In the genomic region with DNA sequence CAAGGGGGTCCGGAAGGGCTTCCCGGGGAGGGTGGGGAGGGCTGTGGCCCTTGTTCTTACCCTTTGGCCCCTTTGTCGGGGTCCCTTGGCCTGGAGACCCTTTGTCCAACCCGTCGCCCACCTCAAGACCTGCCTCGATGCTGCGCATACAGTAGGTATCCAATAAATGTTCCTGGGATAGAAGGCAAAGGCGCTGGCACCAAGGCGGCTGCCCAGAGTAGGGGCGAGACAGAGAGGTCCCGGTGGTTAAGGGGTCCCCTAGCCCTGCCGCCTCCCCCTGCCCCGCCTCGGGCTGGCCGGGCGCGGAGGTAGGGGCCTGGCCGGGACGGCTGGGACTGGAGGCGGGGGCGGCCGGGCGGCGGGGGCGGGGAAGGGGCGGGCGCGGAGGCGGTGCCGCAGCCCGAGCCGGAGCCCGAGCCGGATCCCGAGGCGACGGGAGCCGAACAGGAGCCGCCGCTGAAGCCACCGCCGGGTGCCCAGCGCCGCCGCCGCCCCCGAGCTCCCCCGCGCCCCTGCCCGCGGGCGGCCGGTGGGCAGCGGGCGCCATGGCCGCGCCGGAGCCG, we compare ENCODE assay signal across 8 cellular contexts.
A peak's percentile ranks its signal among the peaks of the same experiment; 100 is the strongest.
DNase-seq lines count a peak whose midpoint lies in the region; ATAC-seq and TF ChIP-seq lines count a peak whose summit lies in the region.

Gene NHERF2 (plus strand): TSS at position 442 of the 563 bp plus-strand sequence. CDS start 104 bp downstream, at position 546.

- no peak for TF ChIP-seq CTCF in WI38 (IDR thresholded peaks at IDR 0.05; ENCODE audit: low read depth, low read length)
- no peak for TF ChIP-seq CTCF in fibroblast of pulmonary artery (IDR thresholded peaks at IDR 0.05; ENCODE audit: low read length, missing control alignments)
- no peak for TF ChIP-seq CTCF in nephron (IDR thresholded peaks at IDR 0.05; ENCODE audit: unreplicated experiment in 3 of 3)
- no peak for TF ChIP-seq CTCF in GM10248 (IDR thresholded peaks at IDR 0.05; ENCODE audit: control extremely low read depth, extremely low read depth, low read depth, missing control alignments)

- peak in 4 of 6 experiments; percentile 23 to 43 (median 28) for DNase-seq in stimulated activated naive CD4-positive, alpha-beta T cell (lab: John Stamatoyannopoulos, UW)
- DNase-seq in stimulated activated naive CD4-positive, alpha-beta T cell treated with Interleukin-2 at 50 U/mL for 16 hours (lab: John Stamatoyannopoulos, UW) = no peak
- DNase-seq in fibroblast of pulmonary artery (ENCODE audit: low read depth) = no peak
- no peak for DNase-seq in GM10248 (ENCODE audit: extremely low spot score)

- H3K27ac Mint-ChIP-seq in nephron = peak within 1 kb of the TSS; percentile 90 to 96 (median 92)

- H3K36me3 Mint-ChIP-seq in nephron (ENCODE audit: low read depth) = peaks cover 4% of the 10 kb centered on the region

- peaks cover 11% of the 10 kb centered on the region for H3K27me3 Mint-ChIP-seq in nephron (ENCODE audit: low read depth)

- no peaks in the 10 kb centered on the region for H3K9me3 Mint-ChIP-seq in nephron

- peaks cover 29% of the 10 kb centered on the region for H3K4me1 Mint-ChIP-seq in nephron

- POLR2A ChIA-PET in GM10248 (lab: Yijun Ruan, JAX) = interaction anchor here (0.7 to 1.9 kb wide), 2 partner anchors 65 to 129 kb away, joined by 4 to 8 read pairs; partner anchors contain the start of gene TRAF7

- H3K4me3 ChIP-seq in WI38 (ENCODE audit: low read depth, low read length) = peak within 1 kb of the TSS; percentile 71
- H3K4me3 ChIP-seq in fibroblast of pulmonary artery (replicated peaks; ENCODE audit: low read depth, low read length) = peak within 1 kb of the TSS; percentile 55

- CTCF ChIA-PET in GM10248 (lab: Yijun Ruan, JAX) = interaction anchor here (1.2 kb wide), 1 partner anchor 21 kb away, joined by 3 read pairs; the partner anchor contains the start of genes NTHL1 and TSC2

- H3K4me3 Mint-ChIP-seq in nephron = peak within 1 kb of the TSS; percentile 90 to 97 (median 94)

- ATAC-seq in GM21381 (IDR thresholded peaks at IDR 0.05; ENCODE audit: unreplicated experiment) = no peak
- ATAC-seq in GM18907 (IDR thresholded peaks at IDR 0.05; ENCODE audit: unreplicated experiment) = no peak

Comparison
In these comparisons a context has a peak if more than half of its experiments do, and no peak if none do; other contexts are left out.
1. DNase-seq: peak in stimulated activated naive CD4-positive, alpha-beta T cell (4 of 6); none in stimulated activated naive CD4-positive, alpha-beta T cell treated with Interleukin-2 at 50 U/mL for 16 hours (single experiment), fibroblast of pulmonary artery (single experiment) and GM10248 (single experiment).